Comparison of ENCODE assay signal across 8 cellular contexts in the genomic region with DNA sequence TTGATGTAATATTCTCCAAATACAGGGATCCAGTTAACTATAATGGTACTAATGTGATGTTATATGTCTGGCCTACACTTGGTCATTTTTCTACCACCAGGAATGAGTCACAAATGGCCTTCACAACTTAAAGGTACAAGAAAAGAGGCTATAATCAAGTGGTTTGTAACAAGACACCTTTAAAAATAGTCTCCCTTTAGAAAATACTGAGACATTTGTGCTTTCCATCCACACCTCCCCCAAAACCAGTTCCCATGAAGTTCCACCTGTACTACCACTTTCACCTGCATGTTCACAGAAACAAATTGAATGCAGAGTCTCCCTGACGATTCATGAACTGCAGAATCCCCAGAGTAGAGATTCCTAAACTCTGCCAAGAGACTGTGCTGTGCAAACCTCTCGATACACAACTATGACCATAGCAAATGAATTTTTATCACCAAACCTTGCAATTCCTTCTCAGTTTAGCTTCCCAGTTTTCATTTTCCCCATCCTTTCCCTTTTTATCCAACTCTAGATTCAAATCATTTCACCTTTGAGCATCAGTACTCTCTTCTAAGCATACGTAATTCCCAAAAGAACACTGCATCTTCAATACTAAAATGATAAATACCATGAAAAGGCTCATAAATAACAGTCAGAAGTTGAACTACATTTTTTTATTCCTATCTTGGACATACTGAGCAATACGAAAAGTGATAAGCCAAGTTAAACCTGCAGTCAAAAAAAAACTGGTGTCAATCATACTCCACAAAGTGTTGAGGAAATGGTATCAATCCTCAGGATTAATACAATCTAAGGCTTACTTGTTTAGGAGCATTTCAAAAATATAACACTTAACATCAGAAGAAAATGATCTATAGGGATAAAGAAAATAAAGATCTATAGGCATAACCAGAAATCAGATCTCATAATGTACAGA.
DNase-seq lines count a peak whose midpoint lies in the region; ATAC-seq and TF ChIP-seq lines count a peak whose summit lies in the region.

No MANE protein-coding gene starts in this region.

- H3K27me3 ChIP-seq in iPS-20b (ENCODE audit: insufficient read depth, low read length) (no peaks in the 10 kb centered on the region), stomach smooth muscle (ENCODE audit: control insufficient read depth in 1 of 2, insufficient read depth in 2 of 2, low read length in 2 of 2) (no peaks in the 10 kb centered on the region)

- H3K27ac ChIP-seq in iPS-20b (ENCODE audit: low read length) = no peak overlapping the region
- no peak overlapping the region for H3K27ac ChIP-seq in stomach smooth muscle (ENCODE audit: low read length)

- H3K4me3 ChIP-seq in WI38 (ENCODE audit: low read depth, low read length) = peak overlapping the region; percentile 98
- H3K4me3 ChIP-seq in iPS-20b (ENCODE audit: low read length) = peak overlapping the region; percentile 95
- peak overlapping the region; percentile 94 to 99 for H3K4me3 ChIP-seq in stomach smooth muscle (ENCODE audit: low read length in 2 of 2)

- peak overlapping the region; percentile 99 for H3K4me3 Mint-ChIP-seq in T-helper 2 cell treated with Interferon-gamma antibody and Interleukin-4, amounts not matched to agents 5 μg/mL and 100 μg/mL, for 36 hours

- H3K36me3 ChIP-seq in iPS-20b (ENCODE audit: insufficient read depth, low read depth, low read length) (peaks cover 51% of the 10 kb centered on the region), stomach smooth muscle (ENCODE audit: control insufficient read depth in 2 of 2, insufficient read depth in 2 of 2, low read length in 2 of 2) (peaks cover 4% of the 10 kb centered on the region in 2 donors)

- H3K4me1 ChIP-seq in iPS-20b (ENCODE audit: insufficient read depth, low read length) (peaks cover 63% of the 10 kb centered on the region; the same call in 1 of the 2 replicates), stomach smooth muscle (ENCODE audit: control insufficient read depth, insufficient read depth, low read length) (peaks cover 6% of the 10 kb centered on the region)

- H3K9me3 Mint-ChIP-seq in T-helper 2 cell treated with Interferon-gamma antibody and Interleukin-4, amounts not matched to agents 5 μg/mL and 100 μg/mL, for 36 hours = no peaks in the 10 kb centered on the region

- no peak for TF ChIP-seq CTCF in WI38 (IDR thresholded peaks at IDR 0.05; ENCODE audit: low read depth, low read length)

- peak overlapping the region; percentile 37; the same call in 1 of the 2 replicates for H3K9ac ChIP-seq in iPS-20b (ENCODE audit: low read depth, low read length)
- H3K9ac ChIP-seq in stomach smooth muscle (ENCODE audit: low read length in 2 of 2) = peak overlapping the region in 1 of 2 donors; percentile 97

- H3K27me3 Mint-ChIP-seq in T-helper 2 cell treated with Interferon-gamma antibody and Interleukin-4, amounts not matched to agents 5 μg/mL and 100 μg/mL, for 36 hours (ENCODE audit: low read depth) = no peaks in the 10 kb centered on the region

- H3K9me3 ChIP-seq in iPS-20b (ENCODE audit: insufficient read depth, low read depth, low read length) (no peaks in the 10 kb centered on the region), stomach smooth muscle (ENCODE audit: control insufficient read depth in 2 of 2, low read length in 2 of 2) (no peaks in the 10 kb centered on the region)

- H3K27ac Mint-ChIP-seq in T-helper 2 cell treated with Interferon-gamma antibody and Interleukin-4, amounts not matched to agents 5 μg/mL and 100 μg/mL, for 36 hours = peak overlapping the region; percentile 99

- no peak for ATAC-seq in GM18861 (IDR thresholded peaks at IDR 0.05; ENCODE audit: unreplicated experiment)

- peaks cover 71% of the 10 kb centered on the region for H3K36me3 Mint-ChIP-seq in T-helper 2 cell treated with Interferon-gamma antibody and Interleukin-4, amounts not matched to agents 5 μg/mL and 100 μg/mL, for 36 hours (ENCODE audit: low read depth)

- no peak for DNase-seq in T-helper 2 cell treated with Interferon-gamma antibody and Interleukin-4, amounts not matched to agents 5 μg/mL and 100 μg/mL, for 36 hours (ENCODE audit: low spot score)
- DNase-seq in T-helper 2 cell (no peak), RKO (ENCODE audit: low spot score) (no peak), epidermal melanocyte (ENCODE audit: insufficient read length, low spot score) (no peak)

- H3K4me1 Mint-ChIP-seq in T-helper 2 cell treated with Interferon-gamma antibody and Interleukin-4, amounts not matched to agents 5 μg/mL and 100 μg/mL, for 36 hours (ENCODE audit: low read depth) = peaks cover 53% of the 10 kb centered on the region
